Comparison of ENCODE assay signal across 8 cellular contexts in the genomic region with DNA sequence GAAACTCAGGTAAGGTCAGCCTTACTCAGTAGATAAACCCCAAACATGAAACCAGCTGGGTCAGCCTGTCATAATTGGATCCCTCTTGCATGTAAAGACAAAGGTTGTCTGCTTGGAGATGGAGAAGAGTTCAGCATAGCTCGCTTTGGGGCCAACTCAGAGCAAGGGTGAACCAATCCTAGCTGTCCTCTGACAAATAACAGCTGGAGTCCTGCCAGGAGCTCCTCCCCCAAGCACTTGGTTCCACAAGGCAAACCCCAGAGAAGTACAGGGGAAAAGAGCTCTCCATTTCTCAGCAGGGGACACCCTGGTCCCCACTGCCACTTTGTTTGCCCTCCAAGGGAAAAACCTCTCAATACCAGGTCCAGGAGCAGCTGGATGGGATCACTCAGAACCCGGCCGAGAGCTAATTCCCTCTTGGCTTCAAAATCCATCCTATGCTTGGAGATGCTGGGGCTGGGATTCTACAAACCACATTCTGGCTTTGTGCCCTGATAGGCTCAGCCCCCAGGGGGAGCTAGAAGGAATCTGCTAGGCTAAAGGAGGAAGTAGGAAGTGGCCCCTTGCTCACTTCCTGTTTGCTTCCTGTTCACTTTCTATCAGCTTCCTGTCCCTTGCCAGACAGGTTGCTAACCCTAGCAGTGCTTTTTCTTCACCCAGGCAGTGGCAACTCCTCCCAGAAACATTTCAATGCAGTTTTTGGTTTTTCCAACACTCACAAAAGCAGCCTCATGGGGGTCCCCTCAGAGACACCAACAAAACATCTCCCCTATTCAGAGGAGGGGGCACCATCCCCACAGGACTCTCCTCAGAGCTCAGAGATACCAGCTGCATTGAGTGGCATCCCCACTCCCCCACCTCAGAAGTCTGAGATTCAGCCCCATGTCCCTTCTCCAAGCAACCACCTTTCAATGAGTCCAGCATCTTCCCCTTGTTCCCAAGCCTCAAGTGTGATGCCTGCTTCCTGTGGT. TPM values are rescaled to one million over a fixed set of nuclear protein-coding genes. Genes with fewer than 3 reads are reported as not detected.
A peak's percentile ranks its signal among the peaks of the same experiment; 100 is the strongest.
DNase-seq lines count a peak whose midpoint lies in the region; ATAC-seq, FAIRE-seq and TF ChIP-seq lines count a peak whose summit lies in the region.

No MANE protein-coding gene starts in this region.

- BruUV-seq in Calu3 (replicated peaks; lab: Mats Ljungman, UMichigan) (no TSS peak), endothelial cell of umbilical vein (replicated peaks; lab: Mats Ljungman, UMichigan) (no TSS peak)

- H3K27me3 Mint-ChIP-seq in Calu3 (ENCODE audit: unreplicated experiment): no peaks in the 10 kb centered on the region

- peaks cover 0 to 2% of the 10 kb centered on the region in 2 experiments for H3K36me3 ChIP-seq in endothelial cell of umbilical vein (ENCODE audit: control insufficient read depth in 2 of 2, extremely low read depth in 1 of 2, insufficient read depth in 2 of 2, low read length in 2 of 2)
- peaks cover 25% of the 10 kb centered on the region for H3K36me3 ChIP-seq in mesodermal cell (ENCODE audit: control insufficient read depth, insufficient read depth, low read length)

- H3K4me2 ChIP-seq in endothelial cell of umbilical vein (ENCODE audit: insufficient read depth, low read length): peak overlapping the region; percentile 43

- no peaks in the 10 kb centered on the region for H3K27me3 ChIP-seq in endothelial cell of umbilical vein (ENCODE audit: control insufficient read depth in 2 of 2, insufficient read depth in 2 of 2, low read length in 2 of 2)

- no peaks in the 10 kb centered on the region for H3K9me3 ChIP-seq in endothelial cell of umbilical vein (replicated peaks; ENCODE audit: control insufficient read depth, insufficient read depth, low read length)
- H3K9me3 ChIP-seq in mesodermal cell (ENCODE audit: control insufficient read depth, low read length): no peaks in the 10 kb centered on the region

- intact Hi-C loops in Calu3 (cut with micrococcal nuclease; ENCODE audit: unreplicated experiment) (no loop called here), endothelial cell of umbilical vein (cut with micrococcal nuclease) (loop anchor here (1.0 to 2.0 kb wide), 3 partner anchors 54 to 174 kb away; no protein-coding TSS in a partner anchor)

- H3K9me3 Mint-ChIP-seq in Calu3 (ENCODE audit: low read depth, unreplicated experiment): no peaks in the 10 kb centered on the region

- no peaks in the 10 kb centered on the region for H3K79me2 ChIP-seq in endothelial cell of umbilical vein (ENCODE audit: control insufficient read depth, insufficient read depth, low read length)

- 100% methylated on average over 1 to 2 of the region's 3 CpGs for WGBS in mesodermal cell (ENCODE audit: insufficient coverage in 2 of 2), 2 experiments

- H3K4me1 ChIP-seq in endothelial cell of umbilical vein (ENCODE audit: control insufficient read depth, extremely low read depth, insufficient read depth, low read length) (peaks cover 23% of the 10 kb centered on the region), mesodermal cell (ENCODE audit: control insufficient read depth, insufficient read depth, low read length, poor library complexity, severe bottlenecking) (peaks cover 19% of the 10 kb centered on the region)

- no peak overlapping the region for H3K4me3 ChIP-seq in Jurkat, Clone E6-1 (ENCODE audit: low read length)
- H3K4me3 ChIP-seq in endothelial cell of umbilical vein (replicated peaks in 1 of 3; ENCODE audit: insufficient read depth in 1 of 3, low read depth in 1 of 3, low read length in 3 of 3) (no peak overlapping the region), mesodermal cell (ENCODE audit: extremely low read depth, insufficient read depth, low read length, poor library complexity, severe bottlenecking) (no peak overlapping the region)

- no peak overlapping the region for H3K27ac Mint-ChIP-seq in Calu3 (ENCODE audit: unreplicated experiment)

- no peaks in the 10 kb centered on the region for H4K20me1 ChIP-seq in endothelial cell of umbilical vein (replicated peaks; ENCODE audit: control insufficient read depth, extremely low read depth, insufficient read depth, low read length)

- no peaks in the 10 kb centered on the region for H3K36me3 Mint-ChIP-seq in Calu3 (ENCODE audit: insufficient read depth, unreplicated experiment)

- TF ChIP-seq CTCF in Calu3 (IDR thresholded peaks at IDR 0.05; ENCODE audit: unreplicated experiment) (no peak), endothelial cell of umbilical vein (IDR thresholded peaks at IDR 0.05; ENCODE audit: extremely low read depth in 1 of 2, insufficient read depth in 1 of 2, low read depth in 1 of 2, low read length in 2 of 2) (peak; percentile 39 to 47)

- peaks cover 9% of the 10 kb centered on the region for H3K4me1 Mint-ChIP-seq in Calu3 (ENCODE audit: low read depth, unreplicated experiment)

- H3K9me1 ChIP-seq in endothelial cell of umbilical vein (replicated peaks; ENCODE audit: control insufficient read depth, extremely low read depth, insufficient read depth, low read length): no peaks in the 10 kb centered on the region

- no peak overlapping the region for H3K27ac ChIP-seq in endothelial cell of umbilical vein (ENCODE audit: insufficient read depth, low read depth, low read length)
- peak overlapping the region; percentile 5 for H3K27ac ChIP-seq in mesodermal cell (ENCODE audit: low read depth, low read length, severe bottlenecking)

- FAIRE-seq in endothelial cell of umbilical vein (lab: Jason Lieb, UNC): peak; percentile 88
- FAIRE-seq in GM12891 (lab: Jason Lieb, UNC): no peak

- no peak overlapping the region for H3K4me3 Mint-ChIP-seq in Calu3 (ENCODE audit: low read depth, unreplicated experiment)

- dilution Hi-C loops in endothelial cell of umbilical vein (cut with MboI; ENCODE audit: extremely low pct_ligation_motif_present, low sequenced_read_pairs): no loop called here

- H3K9ac ChIP-seq in endothelial cell of umbilical vein (replicated peaks; ENCODE audit: extremely low read depth, insufficient read depth, low read length): no peak overlapping the region

- TF ChIP-seq POLR2A in endothelial cell of umbilical vein (IDR thresholded peaks at IDR 0.05; ENCODE audit: low read depth, low read length) (no peak), GM12891 (IDR thresholded peaks at IDR 0.05; ENCODE audit: low read depth, low read length) (no peak)

- no peak for ATAC-seq in GM19324 (IDR thresholded peaks at IDR 0.05; ENCODE audit: low FRiP score, unreplicated experiment)

- POLR2A ChIA-PET in endothelial cell of umbilical vein (lab: Charles Lee): no interaction called here

- CTCF ChIA-PET in Calu3 (lab: Charles Lee) (no interaction called here), endothelial cell of umbilical vein (lab: Charles Lee) (interaction anchor here (0.8 to 3.7 kb wide), 18 partner anchors 8 to 179 kb away, joined by 3 to 56 read pairs (median 5); no protein-coding TSS in a partner anchor)

- peak overlapping the region; percentile 26 for H2AFZ ChIP-seq in endothelial cell of umbilical vein (ENCODE audit: low read depth, low read length)

- peak; percentile 7 for DNase-seq in Calu3
- DNase-seq in Jurkat, Clone E6-1 (ENCODE audit: low read depth, low spot score): peak; percentile 71
- DNase-seq in T1000 (lab: John Stamatoyannopoulos, UW): peak; percentile 4
- DNase-seq in endothelial cell of umbilical vein (ENCODE audit: low read depth, low spot score): peak; percentile 32
- no peak for DNase-seq in NCI-H1436 treated with DMSO at 0.1 percent for 48 hours (lab: John Stamatoyannopoulos, UW)
- no peak for DNase-seq in GM12891 (ENCODE audit: insufficient read length, low spot score)

TF ChIP-seq in endothelial cell of umbilical vein, 7 proteins besides CTCF, POLR2A, EP300 and RAD21 (continues in another document):
- TF ChIP-seq EZH2 (IDR thresholded peaks at IDR 0.05; ENCODE audit: borderline replicate concordance, low read depth, low read length, severe bottlenecking) (no peak), GATA2 (IDR thresholded peaks at IDR 0.05; ENCODE audit: insufficient read depth, insufficient read length, low read depth, low read length) (peak; percentile 36), FOS (IDR thresholded peaks at IDR 0.05; ENCODE audit: borderline replicate concordance, insufficient read depth, low read length) (no peak), MYC (IDR thresholded peaks at IDR 0.05; ENCODE audit: low read depth, low read length) (no peak), POLR2AphosphoS5 (IDR thresholded peaks at IDR 0.05; ENCODE audit: insufficient read depth, low read depth, low read length) (peak; percentile 39)
- TF ChIP-seq, protein P1, sequence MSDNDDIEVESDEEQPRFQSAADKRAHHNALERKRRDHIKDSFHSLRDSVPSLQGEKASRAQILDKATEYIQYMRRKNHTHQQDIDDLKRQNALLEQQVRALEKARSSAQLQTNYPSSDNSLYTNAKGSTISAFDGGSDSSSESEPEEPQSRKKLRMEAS (IDR thresholded peaks at IDR 0.05; ENCODE audit: insufficient read depth, insufficient read length): no peak

TF ChIP-seq in GM12891, 5 proteins besides CTCF, POLR2A, EP300 and RAD21:
- TF ChIP-seq POLR2AphosphoS5 (IDR thresholded peaks at IDR 0.05; ENCODE audit: low read depth, low read length): no peak
- TF ChIP-seq SPI1 (IDR thresholded peaks at IDR 0.05; ENCODE audit: low read depth, low read length): no peak
- no peak for TF ChIP-seq POU2F2 (IDR thresholded peaks at IDR 0.05; ENCODE audit: low read depth, low read length)
- TF ChIP-seq PAX5 (IDR thresholded peaks at IDR 0.05; ENCODE audit: insufficient read depth, low read length, severe bottlenecking): no peak
- TF ChIP-seq TAF1 (IDR thresholded peaks at IDR 0.05; ENCODE audit: low read depth, low read length): no peak

RNA-seq across cellular contexts. Expression of a gene that starts 30.7 kb away (rescaled TPM):
- total RNA-seq in Calu3 (2022) (1.3 and 2.8 TPM in 2 replicates), endothelial cell of umbilical vein (11.6 and 13.6 TPM in 2 replicates)
- not detected for polyA plus RNA-seq in Jurkat, Clone E6-1 (2012; ENCODE audit: insufficient read depth, insufficient read length)
- 11.5 and 14.3 TPM in 2 replicates for polyA plus RNA-seq in endothelial cell of umbilical vein
- 2.1 and 2.5 TPM in 2 replicates for polyA plus RNA-seq in endothelial cell of umbilical vein (2011; cell fraction: cytosol; rRNA removed)
- 86.8 and 118 TPM in 2 replicates for polyA plus RNA-seq in endothelial cell of umbilical vein (2011; cell fraction: nucleus; rRNA removed)
- polyA plus RNA-seq in endothelial cell of umbilical vein (2012): 1.4 and 2.0 TPM in 2 replicates
- polyA minus RNA-seq in endothelial cell of umbilical vein: 28.7 and 31.1 TPM in 2 replicates
- polyA minus RNA-seq in endothelial cell of umbilical vein (2011; cell fraction: cytosol; rRNA and poly(A)+ RNA removed): not detected
- 30.6 and 36.2 TPM in 2 replicates for polyA minus RNA-seq in endothelial cell of umbilical vein (2011; cell fraction: nucleus; rRNA and poly(A)+ RNA removed)
- polyA plus RNA-seq in mesodermal cell (2013, experiment 1 of 2): 8.1 TPM
- polyA plus RNA-seq in mesodermal cell (2013, experiment 2 of 2): 4.8 TPM
- polyA plus RNA-seq in GM12891 (2012; ENCODE audit: low read depth, missing spikeins): not detected

Comparison
In these comparisons a context has a peak if more than half of its experiments do, and no peak if none do; other contexts are left out.
1. DNase-seq: peak in Calu3 (single experiment), Jurkat, Clone E6-1 (single experiment), T1000 (single experiment) and endothelial cell of umbilical vein (single experiment); none in NCI-H1436 treated with DMSO at 0.1 percent for 48 hours (single experiment) and GM12891 (single experiment).